In genomic region chr19:5046339-5047039, GRCh38 we compare ENCODE assay signal across 9 cellular contexts.
DNase-seq lines count a peak whose midpoint lies in the region; ATAC-seq lines count a peak whose summit lies in the region.
"Had no signal": no experiment of that assay in that cellular context is flagged by ENCODE, and none has a peak within 500 bp of the region (broad histone marks: within the 10 kb centered on the region; RNA-seq: fewer than 3 reads in every experiment).

No MANE protein-coding gene starts in this region.

- peak overlapping the region; percentile 0 for H3K9ac ChIP-seq in skeletal muscle satellite cell (ENCODE audit: low read depth, low read length)

- H3K4me2 ChIP-seq in skeletal muscle satellite cell (ENCODE audit: low read length) = peak overlapping the region; percentile 52

- H3K36me3 ChIP-seq in skeletal muscle satellite cell (ENCODE audit: insufficient read depth, low read length) = peaks cover 37% of the 10 kb centered on the region

- no peak overlapping the region for H3K4me3 ChIP-seq in skeletal muscle satellite cell (ENCODE audit: low read length)

- H3K27ac ChIP-seq in cingulate gyrus (ENCODE audit: low read depth, low read length) = peak overlapping the region; percentile 69

- DNase-seq in GM04503 (ENCODE audit: low read depth) (peak; percentile 68), NCI-H2171 treated with DMSO at 0.1 percent for 48 hours (lab: John Stamatoyannopoulos, UW) (peak; percentile 95), KBM-7 (no peak)
- DNase-seq: activated effector memory CD4-positive, alpha-beta T cell treated with Interleukin-2 at 50 U/mL for 16 hours had no signal

- in situ Hi-C loops in KBM-7 (cut with MboI; ENCODE audit: low pct_unique_long_range_greater_than_20kb, low sequenced_read_pairs) = no loop called here

- peaks cover 34% of the 10 kb centered on the region for H3K4me1 ChIP-seq in skeletal muscle satellite cell (ENCODE audit: control insufficient read depth, insufficient read depth, low read length)

- H3K27me3 ChIP-seq in skeletal muscle satellite cell (ENCODE audit: control insufficient read depth, insufficient read depth, low read length) = no peaks in the 10 kb centered on the region

- ATAC-seq in GM21390 (IDR thresholded peaks at IDR 0.05; ENCODE audit: unreplicated experiment) (no peak), HG02798 (IDR thresholded peaks at IDR 0.05; ENCODE audit: poor library complexity, unreplicated experiment) (no peak), HG02840 (IDR thresholded peaks at IDR 0.05; ENCODE audit: low FRiP score, unreplicated experiment) (no peak)

- no peaks in the 10 kb centered on the region for H3K9me3 ChIP-seq in skeletal muscle satellite cell (replicated peaks; ENCODE audit: low read length)
